ENCODE assay signal across 27 cellular contexts in genomic region chr10:106619353-106619752, GRCh38.
"Had no signal": no experiment of that assay in that cellular context is flagged by ENCODE, and none has a peak within 500 bp of the region (broad histone marks: within the 10 kb centered on the region; RNA-seq: fewer than 3 reads in every experiment).

No MANE protein-coding gene starts in this region.

- H3K4me3 ChIP-seq: ascending aorta, PC-9, SJCRH30, SK-N-MC had no signal

- H3K9ac ChIP-seq: KMS-11 had no signal

- H3K27me3 ChIP-seq: ascending aorta, SJCRH30 had no signal

- H3K36me3 Mint-ChIP-seq: activated naive CD8-positive, alpha-beta T cell treated with anti-CD3 and anti-CD28 coated beads for 36 hours had no signal

- H3K27ac Mint-ChIP-seq: activated CD4-positive, alpha-beta T cell treated with anti-CD3 and anti-CD28 coated beads, Interleukin-2, amount 10 ng/mL, durations not matched to agents 24 days and 14 days; activated CD8-positive, alpha-beta T cell treated with anti-CD3 and anti-CD28 coated beads for 36 hours; activated naive CD8-positive, alpha-beta T cell treated with anti-CD3 and anti-CD28 coated beads for 36 hours; activated T-cell treated with anti-CD3 and anti-CD28 coated beads, Interleukin-2, amount 50 U/mL, for 72 hours; activated T-helper 17 cell treated with anti-CD3 and anti-CD28 coated beads, Interleukin-2, amount 50 U/mL, for 72 hours had no signal

- DNase-seq: activated CD4-positive, alpha-beta T cell treated with anti-CD3 and anti-CD28 coated beads, Interleukin-2, amount 10 ng/mL, durations not matched to agents 24 days and 14 days; activated CD4-positive, alpha-beta T cell treated with anti-CD3 and anti-CD28 coated beads, Interleukin-2, amount 50 U/mL, for 4 hours; activated CD8-positive, alpha-beta T cell treated with anti-CD3 and anti-CD28 coated beads for 36 hours; activated effector memory CD4-positive, alpha-beta T cell treated with anti-CD3 and anti-CD28 coated beads, Interleukin-2, amount 50 U/mL, for 16 hours; activated naive CD4-positive, alpha-beta T cell; activated naive CD4-positive, alpha-beta T cell treated with anti-CD3 and anti-CD28 coated beads, Interleukin-2, amount 50 U/mL, for 16 hours; activated naive CD8-positive, alpha-beta T cell treated with anti-CD3 and anti-CD28 coated beads for 36 hours; activated T-cell treated with anti-CD3 and anti-CD28 coated beads, Interleukin-2, amount 50 U/mL, for 1 hour; activated T-cell treated with anti-CD3 and anti-CD28 coated beads, Interleukin-2, amount 50 U/mL, for 72 hours; MM.1S; MV-4-11; NCI-H1092; NCI-H1436 treated with DMSO at 0.1 percent for 48 hours; NCI-H1694 treated with DMSO at 0.1 percent for 48 hours; NCI-H2029; NCI-H345; NCI-H524 treated with DMSO at 0.1 percent for 48 hours; NK-92 treated with Interleukin-12 subunit alpha and Interleukin-12 subunit beta, amount 100 ng/mL, for 24 hours; PC-9; SHP77; T1000 had no signal

- H3K9me3 Mint-ChIP-seq: activated CD4-positive, alpha-beta T cell treated with anti-CD3 and anti-CD28 coated beads, Interleukin-2, amount 10 ng/mL, durations not matched to agents 24 days and 14 days; activated CD8-positive, alpha-beta T cell treated with anti-CD3 and anti-CD28 coated beads for 36 hours; activated naive CD8-positive, alpha-beta T cell treated with anti-CD3 and anti-CD28 coated beads for 36 hours; activated T-cell treated with anti-CD3 and anti-CD28 coated beads, Interleukin-2, amount 50 U/mL, for 72 hours; activated T-helper 17 cell treated with anti-CD3 and anti-CD28 coated beads, Interleukin-2, amount 50 U/mL, for 72 hours had no signal

- H3K4me3 Mint-ChIP-seq: activated CD4-positive, alpha-beta T cell treated with anti-CD3 and anti-CD28 coated beads, Interleukin-2, amount 10 ng/mL, durations not matched to agents 24 days and 14 days; activated CD8-positive, alpha-beta T cell treated with anti-CD3 and anti-CD28 coated beads for 36 hours; activated naive CD8-positive, alpha-beta T cell treated with anti-CD3 and anti-CD28 coated beads for 36 hours; activated T-cell treated with anti-CD3 and anti-CD28 coated beads, Interleukin-2, amount 50 U/mL, for 72 hours; activated T-helper 17 cell treated with anti-CD3 and anti-CD28 coated beads, Interleukin-2, amount 50 U/mL, for 72 hours had no signal

- H3K9me3 ChIP-seq: ascending aorta, SJCRH30 had no signal

- H3K27ac ChIP-seq: ascending aorta, KMS-11, PC-9, RWPE1, SJCRH30, SK-N-MC had no signal

- H3K4me1 ChIP-seq: ascending aorta, SJCRH30 had no signal

- ATAC-seq: activated CD8-positive, alpha-beta T cell treated with anti-CD3 and anti-CD28 coated beads for 36 hours; activated T-cell treated with anti-CD3 and anti-CD28 coated beads, Interleukin-2, amount 50 U/mL, for 72 hours; activated T-helper 17 cell treated with anti-CD3 and anti-CD28 coated beads, Interleukin-2, amount 50 U/mL, for 72 hours had no signal

- H3K36me3 ChIP-seq: ascending aorta had no signal

- H3K4me1 Mint-ChIP-seq: activated CD4-positive, alpha-beta T cell treated with anti-CD3 and anti-CD28 coated beads, Interleukin-2, amount 10 ng/mL, durations not matched to agents 24 days and 14 days; activated naive CD8-positive, alpha-beta T cell treated with anti-CD3 and anti-CD28 coated beads for 36 hours; activated T-helper 17 cell treated with anti-CD3 and anti-CD28 coated beads, Interleukin-2, amount 50 U/mL, for 72 hours had no signal

- H3K27me3 Mint-ChIP-seq: activated CD4-positive, alpha-beta T cell treated with anti-CD3 and anti-CD28 coated beads, Interleukin-2, amount 10 ng/mL, durations not matched to agents 24 days and 14 days; activated CD8-positive, alpha-beta T cell treated with anti-CD3 and anti-CD28 coated beads for 36 hours; activated naive CD8-positive, alpha-beta T cell treated with anti-CD3 and anti-CD28 coated beads for 36 hours had no signal
